In the genomic region with DNA sequence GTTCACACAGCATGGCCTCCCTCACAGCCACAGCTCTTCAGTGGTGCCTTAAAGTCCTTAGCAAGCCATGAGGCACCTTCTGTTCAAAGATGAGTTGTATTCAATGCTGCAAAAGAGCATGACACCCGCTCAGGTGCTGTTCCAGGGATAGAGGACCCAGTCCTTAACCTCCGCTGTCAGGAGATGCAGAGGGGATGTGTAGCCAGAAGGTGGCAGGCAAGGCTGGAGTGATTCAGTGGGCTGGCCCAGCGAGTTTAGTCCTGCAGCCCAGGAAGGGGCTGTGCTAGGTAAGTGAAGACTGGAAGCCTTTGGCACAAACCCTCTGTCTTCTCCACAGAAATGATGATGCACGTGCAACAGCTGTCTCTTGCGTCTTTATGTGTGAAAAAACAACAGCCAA, we compare ENCODE assay signal across 12 cellular contexts. TPM values are rescaled to one million over a fixed set of nuclear protein-coding genes. Genes with fewer than 3 reads are reported as not detected.
DNase-seq lines count a peak whose midpoint lies in the region; ATAC-seq and TF ChIP-seq lines count a peak whose summit lies in the region.
"Had no signal": no experiment of that assay in that cellular context is flagged by ENCODE, and none has a peak within 500 bp of the region (broad histone marks: within the 10 kb centered on the region; RNA-seq: fewer than 3 reads in every experiment).

No MANE protein-coding gene starts in this region.

- no peaks in the 10 kb centered on the region for H3K27me3 ChIP-seq in cardiac muscle cell
- H3K27me3 ChIP-seq in right atrium auricular region: no peaks in the 10 kb centered on the region
- H3K27me3 ChIP-seq in OCI-LY3 (ENCODE audit: low read depth, low read length): no peaks in the 10 kb centered on the region
- no peaks in the 10 kb centered on the region for H3K27me3 ChIP-seq in upper lobe of right lung
- H3K27me3 ChIP-seq: gastroesophageal sphincter, SJSA1 had no signal

- ATAC-seq in upper lobe of right lung (peak; percentile 13), HG02588 (IDR thresholded peaks at IDR 0.05; ENCODE audit: unreplicated experiment) (no peak), HG02623 (IDR thresholded peaks at IDR 0.05; ENCODE audit: unreplicated experiment) (no peak)
- ATAC-seq: gastroesophageal sphincter; stimulated activated memory B cell treated with anti-CD40 and anti-IgM and Interleukin-4, amounts not matched to agents 10 μg/mL and 1 μg/mL and 100 μg/mL, for 72 hours had no signal

- no peak overlapping the region for H3K9ac ChIP-seq in OCI-LY3 (ENCODE audit: low read length)

- TF ChIP-seq POLR2A in erythroblast (IDR thresholded peaks at IDR 0.05; ENCODE audit: low read length): no peak

- intact Hi-C loops in upper lobe of right lung (cut with DNase I): no loop called here

- H3K4me2 ChIP-seq in OCI-LY3 (ENCODE audit: low read length): no peak overlapping the region

- H3K36me3 ChIP-seq in cardiac muscle cell (no peaks in the 10 kb centered on the region), right atrium auricular region (peaks cover 5% of the 10 kb centered on the region), OCI-LY3 (replicated peaks; ENCODE audit: low read depth, low read length) (peaks cover 23% of the 10 kb centered on the region), upper lobe of right lung (peaks cover 6% of the 10 kb centered on the region)

- H3K9me3 ChIP-seq in cardiac muscle cell (ENCODE audit: low read depth) (no peaks in the 10 kb centered on the region), right atrium auricular region (no peaks in the 10 kb centered on the region), OCI-LY3 (ENCODE audit: insufficient read depth, low read length) (no peaks in the 10 kb centered on the region), upper lobe of right lung (no peaks in the 10 kb centered on the region)
- H3K9me3 ChIP-seq: gastroesophageal sphincter, SJSA1 had no signal

- H3K4me3 ChIP-seq in cardiac muscle cell (no peak overlapping the region), right atrium auricular region (no peak overlapping the region), OCI-LY3 (ENCODE audit: low read length) (no peak overlapping the region), upper lobe of right lung (no peak overlapping the region)
- H3K4me3 ChIP-seq: gastroesophageal sphincter, SJSA1 had no signal

- DNase-seq in cardiac muscle cell (ENCODE audit: low read depth in 1 of 2, low spot score in 1 of 2): peak; percentile 9 to 74
- no peak for DNase-seq in right atrium auricular region (ENCODE audit: low spot score)
- peak; percentile 12 to 14 for DNase-seq in erythroblast (lab: John Stamatoyannopoulos, UW)
- no peak for DNase-seq in upper lobe of right lung
- no peak for DNase-seq in activated effector memory CD4-positive, alpha-beta T cell treated with anti-CD3 and anti-CD28 coated beads, Interleukin-2, amount 50 U/mL, for 16 hours
- DNase-seq: CD4-positive, alpha-beta T cell had no signal

- no peaks in the 10 kb centered on the region for H3K79me2 ChIP-seq in OCI-LY3 (ENCODE audit: low read length)

- H3K27ac ChIP-seq in cardiac muscle cell (no peak overlapping the region), right atrium auricular region (no peak overlapping the region), OCI-LY3 (ENCODE audit: low read length) (peak overlapping the region; percentile 23; the same call in 1 of the 2 replicates), upper lobe of right lung (no peak overlapping the region)
- H3K27ac ChIP-seq: gastroesophageal sphincter, SJSA1 had no signal

- H2AFZ ChIP-seq in OCI-LY3 (ENCODE audit: low read depth, low read length): no peak overlapping the region

- H3K4me1 ChIP-seq in cardiac muscle cell (ENCODE audit: low read depth) (peaks cover 8% of the 10 kb centered on the region), right atrium auricular region (no peaks in the 10 kb centered on the region), OCI-LY3 (ENCODE audit: low read length) (peaks cover 21% of the 10 kb centered on the region), upper lobe of right lung (no peaks in the 10 kb centered on the region)
- H3K4me1 ChIP-seq: gastroesophageal sphincter, SJSA1 had no signal

- TF ChIP-seq CTCF in cardiac muscle cell (IDR thresholded peaks at IDR 0.05; ENCODE audit: low read depth, low read length): peak; percentile 35
- TF ChIP-seq CTCF in right atrium auricular region (IDR thresholded peaks at IDR 0.05): peak in 1 of 2 donors; percentile 58
- peak; percentile 70 for TF ChIP-seq CTCF in OCI-LY3 (IDR thresholded peaks at IDR 0.05; ENCODE audit: low read depth, low read length)
- TF ChIP-seq CTCF in upper lobe of right lung (IDR thresholded peaks at IDR 0.05): no peak

- H4K20me1 ChIP-seq in OCI-LY3 (ENCODE audit: insufficient read depth, low read length): no peaks in the 10 kb centered on the region

RNA-seq across cellular contexts. Expression of gene ADAM11, which starts 25.0 kb away (rescaled TPM):
- total RNA-seq in cardiac muscle cell: 72.3 and 116 TPM in 2 replicates
- 22.3 and 29.1 TPM in 2 replicates for polyA plus RNA-seq in cardiac muscle cell
- total RNA-seq in right atrium auricular region: 10 to 100 TPM in 1 of 2 donors, 1 to 10 TPM in 1; 6.8 to 19.9 TPM
- total RNA-seq in upper lobe of right lung: 0.43 TPM

RNA-seq across cellular contexts. Expression of gene DBF4B, which starts 25.3 kb away (rescaled TPM):
- total RNA-seq in cardiac muscle cell (12.2 and 26.8 TPM in 2 replicates), right atrium auricular region (1 to 10 TPM; 2.3 to 4.4 TPM), upper lobe of right lung (4.5 TPM)
- polyA plus RNA-seq in cardiac muscle cell: 15.3 and 23.2 TPM in 2 replicates

RNA-seq across cellular contexts. Expression of gene CCDC43, which starts 44.2 kb away (rescaled TPM):
- total RNA-seq in cardiac muscle cell (31.0 and 33.4 TPM in 2 replicates), right atrium auricular region (10 to 100 TPM; 18.8 to 26.7 TPM), upper lobe of right lung (18.8 TPM)
- polyA plus RNA-seq in cardiac muscle cell: 27.7 and 39.2 TPM in 2 replicates

Comparison
In these comparisons a context has a peak if more than half of its experiments do, and no peak if none do; other contexts are left out.
1. DNase-seq: peak in cardiac muscle cell (2 of 2) and erythroblast (2 of 2); none in right atrium auricular region (single experiment), upper lobe of right lung (single experiment) and activated effector memory CD4-positive, alpha-beta T cell treated with anti-CD3 and anti-CD28 coated beads, Interleukin-2, amount 50 U/mL, for 16 hours (single experiment).